1 cellular context compared by ENCODE assay signal in genomic region chr20:47208534-47209174, GRCh38.
TF ChIP-seq lines count a peak whose summit lies in the region.

No MANE protein-coding gene starts in this region.

TF ChIP-seq in HepG2, 621 proteins besides CTCF, POLR2A, EP300 and RAD21 (continued from another document and continues in another):
- TF ChIP-seq ZNF180 (CRISPR knock-in tag; IDR thresholded peaks at IDR 0.05; ENCODE audit: borderline replicate concordance, low read depth) = no peak
- TF ChIP-seq NFKB2 (CRISPR knock-in tag; IDR thresholded peaks at IDR 0.05; ENCODE audit: borderline replicate concordance) = no peak
- TF ChIP-seq ZC3H13 (CRISPR knock-in tag; IDR thresholded peaks at IDR 0.05) = peak; percentile 86
- no peak for TF ChIP-seq REST (IDR thresholded peaks at IDR 0.05; ENCODE audit: borderline replicate concordance in 1 of 2, low read depth in 1 of 2, low read length in 2 of 2)
- no peak for TF ChIP-seq ZNF619 (CRISPR knock-in tag; IDR thresholded peaks at IDR 0.05)
- TF ChIP-seq GATAD1 (CRISPR knock-in tag; IDR thresholded peaks at IDR 0.05) = no peak
- TF ChIP-seq FOXP1 (IDR thresholded peaks at IDR 0.05) = no peak
- no peak for TF ChIP-seq FOXP1 (CRISPR knock-in tag; IDR thresholded peaks at IDR 0.05)
- TF ChIP-seq ZFYVE20 (CRISPR knock-in tag; IDR thresholded peaks at IDR 0.05; ENCODE audit: borderline replicate concordance, low read depth) = no peak
- TF ChIP-seq POLR2AphosphoS5 (IDR thresholded peaks at IDR 0.05; ENCODE audit: low read depth, low read length) = peak; percentile 43; the same call in 1 of the 2 replicates
- TF ChIP-seq ZNF337 (CRISPR knock-in tag; IDR thresholded peaks at IDR 0.05; ENCODE audit: borderline replicate concordance, low read depth) = no peak
- no peak for TF ChIP-seq YY1 (IDR thresholded peaks at IDR 0.05; ENCODE audit: insufficient read depth, insufficient replicate concordance, low read depth, low read length)
- no peak for TF ChIP-seq ZNF496 (CRISPR knock-in tag; IDR thresholded peaks at IDR 0.05; ENCODE audit: insufficient replicate concordance)
- TF ChIP-seq ZNF460 (CRISPR knock-in tag; IDR thresholded peaks at IDR 0.05; ENCODE audit: borderline replicate concordance) = no peak
- TF ChIP-seq RBFOX2 (IDR thresholded peaks at IDR 0.05; ENCODE audit: low read depth, low read length) = no peak
- TF ChIP-seq PAWR (CRISPR knock-in tag; IDR thresholded peaks at IDR 0.05; ENCODE audit: borderline replicate concordance) = no peak
- no peak for TF ChIP-seq KLF13 (CRISPR knock-in tag; IDR thresholded peaks at IDR 0.05)
- TF ChIP-seq SOX6 (IDR thresholded peaks at IDR 0.05) = no peak
- no peak for TF ChIP-seq SOX6 (CRISPR knock-in tag; IDR thresholded peaks at IDR 0.05)
- TF ChIP-seq ZFY (CRISPR knock-in tag; IDR thresholded peaks at IDR 0.05) = no peak
- TF ChIP-seq ZNF329 (CRISPR knock-in tag; IDR thresholded peaks at IDR 0.05; ENCODE audit: low read depth) = no peak
- no peak for TF ChIP-seq MEF2D (CRISPR knock-in tag; IDR thresholded peaks at IDR 0.05)
- TF ChIP-seq ZNF570 (CRISPR knock-in tag; IDR thresholded peaks at IDR 0.05; ENCODE audit: borderline replicate concordance) = no peak
- no peak for TF ChIP-seq KLF9 (CRISPR knock-in tag; IDR thresholded peaks at IDR 0.05; ENCODE audit: low read depth)
- TF ChIP-seq RFX1 (IDR thresholded peaks at IDR 0.05) = no peak
- TF ChIP-seq ZNF121 (CRISPR knock-in tag; IDR thresholded peaks at IDR 0.05) = no peak
- TF ChIP-seq RFXAP (CRISPR knock-in tag; IDR thresholded peaks at IDR 0.05; ENCODE audit: borderline replicate concordance) = no peak
- peak; percentile 98 for TF ChIP-seq RBM22 (optimal IDR thresholded peaks at IDR 0.05; ENCODE audit: low read length)
- no peak for TF ChIP-seq ZNF564 (CRISPR knock-in tag; IDR thresholded peaks at IDR 0.05)
- TF ChIP-seq TRIM24 (CRISPR knock-in tag; IDR thresholded peaks at IDR 0.05) = no peak
- TF ChIP-seq, protein P1, sequence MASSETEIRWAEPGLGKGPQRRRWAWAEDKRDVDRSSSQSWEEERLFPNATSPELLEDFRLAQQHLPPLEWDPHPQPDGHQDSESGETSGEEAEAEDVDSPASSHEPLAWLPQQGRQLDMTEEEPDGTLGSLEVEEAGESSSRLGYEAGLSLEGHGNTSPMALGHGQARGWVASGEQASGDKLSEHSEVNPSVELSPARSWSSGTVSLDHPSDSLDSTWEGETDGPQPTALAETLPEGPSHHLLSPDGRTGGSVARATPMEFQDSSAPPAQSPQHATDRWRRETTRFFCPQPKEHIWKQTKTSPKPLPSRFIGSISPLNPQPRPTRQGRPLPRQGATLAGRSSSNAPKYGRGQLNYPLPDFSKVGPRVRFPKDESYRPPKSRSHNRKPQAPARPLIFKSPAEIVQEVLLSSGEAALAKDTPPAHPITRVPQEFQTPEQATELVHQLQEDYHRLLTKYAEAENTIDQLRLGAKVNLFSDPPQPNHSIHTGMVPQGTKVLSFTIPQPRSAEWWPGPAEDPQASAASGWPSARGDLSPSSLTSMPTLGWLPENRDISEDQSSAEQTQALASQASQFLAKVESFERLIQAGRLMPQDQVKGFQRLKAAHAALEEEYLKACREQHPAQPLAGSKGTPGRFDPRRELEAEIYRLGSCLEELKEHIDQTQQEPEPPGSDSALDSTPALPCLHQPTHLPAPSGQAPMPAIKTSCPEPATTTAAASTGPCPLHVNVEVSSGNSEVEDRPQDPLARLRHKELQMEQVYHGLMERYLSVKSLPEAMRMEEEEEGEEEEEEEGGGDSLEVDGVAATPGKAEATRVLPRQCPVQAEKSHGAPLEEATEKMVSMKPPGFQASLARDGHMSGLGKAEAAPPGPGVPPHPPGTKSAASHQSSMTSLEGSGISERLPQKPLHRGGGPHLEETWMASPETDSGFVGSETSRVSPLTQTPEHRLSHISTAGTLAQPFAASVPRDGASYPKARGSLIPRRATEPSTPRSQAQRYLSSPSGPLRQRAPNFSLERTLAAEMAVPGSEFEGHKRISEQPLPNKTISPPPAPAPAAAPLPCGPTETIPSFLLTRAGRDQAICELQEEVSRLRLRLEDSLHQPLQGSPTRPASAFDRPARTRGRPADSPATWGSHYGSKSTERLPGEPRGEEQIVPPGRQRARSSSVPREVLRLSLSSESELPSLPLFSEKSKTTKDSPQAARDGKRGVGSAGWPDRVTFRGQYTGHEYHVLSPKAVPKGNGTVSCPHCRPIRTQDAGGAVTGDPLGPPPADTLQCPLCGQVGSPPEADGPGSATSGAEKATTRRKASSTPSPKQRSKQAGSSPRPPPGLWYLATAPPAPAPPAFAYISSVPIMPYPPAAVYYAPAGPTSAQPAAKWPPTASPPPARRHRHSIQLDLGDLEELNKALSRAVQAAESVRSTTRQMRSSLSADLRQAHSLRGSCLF (CRISPR knock-in tag; IDR thresholded peaks at IDR 0.05; ENCODE audit: borderline replicate concordance) = no peak
- no peak for TF ChIP-seq ATF5 (CRISPR knock-in tag; IDR thresholded peaks at IDR 0.05; ENCODE audit: low read depth)
- TF ChIP-seq ZNF225 (CRISPR knock-in tag; IDR thresholded peaks at IDR 0.05) = no peak
- no peak for TF ChIP-seq ZNF776 (CRISPR knock-in tag; IDR thresholded peaks at IDR 0.05)
- TF ChIP-seq AGO2 (optimal IDR thresholded peaks at IDR 0.05; ENCODE audit: low read depth, low read length) = peak; percentile 98
- no peak for TF ChIP-seq SRSF4 (IDR thresholded peaks at IDR 0.05; ENCODE audit: low read depth, low read length, poor library complexity, severe bottlenecking)
- 0 out of 2 replicates have a peak, but pooled peaks have one; percentile 19 for TF ChIP-seq IKZF5 (CRISPR knock-in tag; IDR thresholded peaks at IDR 0.05)
- no peak for TF ChIP-seq KMT2A (CRISPR knock-in tag; IDR thresholded peaks at IDR 0.05)
- 0 out of 2 replicates have a peak, but pooled peaks have one; percentile 12 for TF ChIP-seq ZNF572 (CRISPR knock-in tag; IDR thresholded peaks at IDR 0.05)
- no peak for TF ChIP-seq SPEN (CRISPR knock-in tag; IDR thresholded peaks at IDR 0.05; ENCODE audit: low read depth)
- TF ChIP-seq POLR2G (IDR thresholded peaks at IDR 0.05; ENCODE audit: low read depth, low read length) = peak; percentile 60
- TF ChIP-seq ZNF20 (CRISPR knock-in tag; IDR thresholded peaks at IDR 0.05) = no peak
- TF ChIP-seq ZNF30 (CRISPR knock-in tag; IDR thresholded peaks at IDR 0.05) = no peak
- no peak for TF ChIP-seq ZNF468 (CRISPR knock-in tag; IDR thresholded peaks at IDR 0.05)
- no peak for TF ChIP-seq ARID5B (CRISPR knock-in tag; IDR thresholded peaks at IDR 0.05)
- TF ChIP-seq U2AF2 (IDR thresholded peaks at IDR 0.05; ENCODE audit: low read depth, low read length) = no peak
- no peak for TF ChIP-seq ARNTL (CRISPR knock-in tag; IDR thresholded peaks at IDR 0.05)
- TF ChIP-seq ZNF788 (CRISPR knock-in tag; IDR thresholded peaks at IDR 0.05; ENCODE audit: borderline replicate concordance) = no peak
- TF ChIP-seq, protein P2, sequence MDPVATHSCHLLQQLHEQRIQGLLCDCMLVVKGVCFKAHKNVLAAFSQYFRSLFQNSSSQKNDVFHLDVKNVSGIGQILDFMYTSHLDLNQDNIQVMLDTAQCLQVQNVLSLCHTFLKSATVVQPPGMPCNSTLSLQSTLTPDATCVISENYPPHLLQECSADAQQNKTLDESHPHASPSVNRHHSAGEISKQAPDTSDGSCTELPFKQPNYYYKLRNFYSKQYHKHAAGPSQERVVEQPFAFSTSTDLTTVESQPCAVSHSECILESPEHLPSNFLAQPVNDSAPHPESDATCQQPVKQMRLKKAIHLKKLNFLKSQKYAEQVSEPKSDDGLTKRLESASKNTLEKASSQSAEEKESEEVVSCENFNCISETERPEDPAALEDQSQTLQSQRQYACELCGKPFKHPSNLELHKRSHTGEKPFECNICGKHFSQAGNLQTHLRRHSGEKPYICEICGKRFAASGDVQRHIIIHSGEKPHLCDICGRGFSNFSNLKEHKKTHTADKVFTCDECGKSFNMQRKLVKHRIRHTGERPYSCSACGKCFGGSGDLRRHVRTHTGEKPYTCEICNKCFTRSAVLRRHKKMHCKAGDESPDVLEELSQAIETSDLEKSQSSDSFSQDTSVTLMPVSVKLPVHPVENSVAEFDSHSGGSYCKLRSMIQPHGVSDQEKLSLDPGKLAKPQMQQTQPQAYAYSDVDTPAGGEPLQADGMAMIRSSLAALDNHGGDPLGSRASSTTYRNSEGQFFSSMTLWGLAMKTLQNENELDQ (CRISPR knock-in tag; IDR thresholded peaks at IDR 0.05; ENCODE audit: borderline replicate concordance) = no peak
- TF ChIP-seq GATA4 (IDR thresholded peaks at IDR 0.05; ENCODE audit: borderline replicate concordance, low read depth) = no peak
- no peak for TF ChIP-seq ZFP90 (CRISPR knock-in tag; IDR thresholded peaks at IDR 0.05; ENCODE audit: borderline replicate concordance)
- no peak for TF ChIP-seq ZNF253 (CRISPR knock-in tag; IDR thresholded peaks at IDR 0.05; ENCODE audit: borderline replicate concordance)
- no peak for TF ChIP-seq ZNF703 (CRISPR knock-in tag; IDR thresholded peaks at IDR 0.05; ENCODE audit: borderline replicate concordance)
